In genomic region chr2:176092270-176093144, GRCh38 we compare ENCODE assay signal across 9 cellular contexts. TPM values are rescaled to one million over a fixed set of nuclear protein-coding genes. Genes with fewer than 3 reads are reported as not detected.
DNase-seq lines count a peak whose midpoint lies in the region; FAIRE-seq and TF ChIP-seq lines count a peak whose summit lies in the region.
"Had no signal": no experiment of that assay in that cellular context is flagged by ENCODE, and none has a peak within 500 bp of the region (broad histone marks: within the 10 kb centered on the region; RNA-seq: fewer than 3 reads in every experiment).

Gene HOXD13 (plus strand): TSS chr2:176092721. CDS start chr2:176092891, 170 bp downstream.

- H3K27ac Mint-ChIP-seq in T-helper 1 cell treated with Interleukin-12 subunit alpha and Interleukin-12 subunit beta and Interleukin-4 antibody, amounts not matched to agents 30 μg/mL and 1 μg/mL, for 36 hours = peak within 1 kb of the TSS; percentile 73

- H3K36me3 ChIP-seq in skeletal muscle tissue (ENCODE audit: control insufficient read depth in 3 of 3, insufficient read depth in 3 of 3, low read length in 3 of 3) = no peaks in the 10 kb centered on the region

- H3K4me1 ChIP-seq in skeletal muscle tissue (ENCODE audit: control insufficient read depth in 3 of 3, insufficient read depth in 3 of 3, low read length in 3 of 3) = peaks cover 21 to 23% (median 23%) of the 10 kb centered on the region in 3 donors

- H3K27me3 ChIP-seq in skeletal muscle tissue (ENCODE audit: control insufficient read depth in 3 of 3, insufficient read depth in 3 of 3, low read length in 3 of 3) = peaks cover 93 to 98% (median 95%) of the 10 kb centered on the region in 3 donors

- no peaks in the 10 kb centered on the region for H3K9me3 Mint-ChIP-seq in T-helper 1 cell treated with Interleukin-12 subunit alpha and Interleukin-12 subunit beta and Interleukin-4 antibody, amounts not matched to agents 30 μg/mL and 1 μg/mL, for 36 hours

- no peak within 1 kb of the TSS for H3K27ac ChIP-seq in skeletal muscle tissue (ENCODE audit: low read depth, low read length)

- no peak within 1 kb of the TSS for H3K9ac ChIP-seq in skeletal muscle tissue (ENCODE audit: low read depth in 1 of 3, low read length in 3 of 3)

- no peak for TF ChIP-seq CTCF in fibroblast of villous mesenchyme (IDR thresholded peaks at IDR 0.05; ENCODE audit: insufficient read depth, low read depth, low read length)
- no peak for TF ChIP-seq CTCF in GM20000 (IDR thresholded peaks at IDR 0.05; ENCODE audit: extremely low read depth, missing control alignments)

- H3K27me3 Mint-ChIP-seq in T-helper 1 cell treated with Interleukin-12 subunit alpha and Interleukin-12 subunit beta and Interleukin-4 antibody, amounts not matched to agents 30 μg/mL and 1 μg/mL, for 36 hours (ENCODE audit: low read depth) = peaks cover 92% of the 10 kb centered on the region

- H3K9me3 ChIP-seq in skeletal muscle tissue (ENCODE audit: control insufficient read depth in 3 of 3, low read length in 3 of 3) = no peaks in the 10 kb centered on the region

- DNase-seq in T-helper 1 cell (no peak), NCI-H2227 treated with DMSO at 0.1 percent for 48 hours (lab: John Stamatoyannopoulos, UW) (peak; percentile 84), fibroblast of villous mesenchyme (ENCODE audit: low read depth) (no peak), GM20000 (ENCODE audit: low spot score) (no peak), urothelium cell line (ENCODE audit: low spot score) (no peak)
- no peak for DNase-seq in stimulated activated CD4-positive, alpha-beta T cell treated with anti-CD3 and anti-CD28 coated beads, Interleukin-15, amount 100 ng/mL, for 24 hours
- DNase-seq: NCI-H2107 had no signal

- peaks cover 11% of the 10 kb centered on the region for H3K36me3 Mint-ChIP-seq in T-helper 1 cell treated with Interleukin-12 subunit alpha and Interleukin-12 subunit beta and Interleukin-4 antibody, amounts not matched to agents 30 μg/mL and 1 μg/mL, for 36 hours (ENCODE audit: low read depth)

- H3K4me1 Mint-ChIP-seq in T-helper 1 cell treated with Interleukin-12 subunit alpha and Interleukin-12 subunit beta and Interleukin-4 antibody, amounts not matched to agents 30 μg/mL and 1 μg/mL, for 36 hours (ENCODE audit: low read depth) = peaks cover 18% of the 10 kb centered on the region

- no peak for FAIRE-seq in urothelium cell line (lab: Jason Lieb, UNC)

- no peak within 1 kb of the TSS for H3K4me3 Mint-ChIP-seq in T-helper 1 cell treated with Interleukin-12 subunit alpha and Interleukin-12 subunit beta and Interleukin-4 antibody, amounts not matched to agents 30 μg/mL and 1 μg/mL, for 36 hours

- H3K4me3 ChIP-seq in fibroblast of villous mesenchyme (ENCODE audit: low read depth, low read length) (peak within 1 kb of the TSS; percentile 20), skeletal muscle tissue (ENCODE audit: low read length in 3 of 3) (peak within 1 kb of the TSS in 2 of 3 donors; percentile 54 to 56)

RNA-seq across cellular contexts. Expression of gene HOXD13, which starts in this region (rescaled TPM):
- 0.43 TPM in 1 of 2 replicates, not detected in the other for total RNA-seq in fibroblast of villous mesenchyme
- under 0.01 TPM for total RNA-seq in skeletal muscle tissue
